ENCODE assay signal across 8 cellular contexts in the genomic region with DNA sequence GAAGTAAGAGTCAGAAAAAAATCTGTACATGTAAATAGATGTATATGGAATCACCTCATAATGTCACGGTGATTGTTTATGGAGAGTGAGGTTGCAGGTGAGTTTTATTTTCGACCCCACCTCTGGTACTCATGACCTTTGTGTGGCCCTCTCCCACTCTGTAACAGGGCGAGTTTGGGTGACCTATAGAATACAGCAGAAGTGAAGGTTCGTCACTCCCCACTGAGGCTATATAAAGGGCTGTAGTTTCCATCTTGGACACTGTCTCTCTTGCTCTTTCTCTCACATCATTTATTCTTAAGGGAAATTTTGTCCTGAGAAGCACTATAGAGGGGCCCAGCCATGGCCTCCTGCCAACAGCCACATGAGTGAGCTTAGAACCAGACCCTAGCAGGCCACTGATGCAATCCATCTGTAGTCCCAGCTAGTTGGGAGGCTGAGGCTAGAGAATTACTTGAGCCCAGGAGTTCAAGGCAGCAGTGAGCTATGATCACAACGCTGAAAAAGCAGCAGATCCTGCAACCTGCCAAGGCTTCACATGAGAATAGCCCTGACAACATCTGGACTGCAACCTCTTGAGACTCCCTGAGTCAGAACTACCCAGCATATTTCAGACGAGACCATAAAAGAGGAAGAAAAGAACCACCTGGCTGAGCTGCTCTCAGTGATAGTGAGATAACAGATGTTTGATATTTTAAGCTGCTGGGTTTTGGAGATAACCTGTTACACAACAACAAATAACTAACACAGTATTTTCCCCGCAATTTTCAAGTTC.
DNase-seq lines count a peak whose midpoint lies in the region; ATAC-seq and TF ChIP-seq lines count a peak whose summit lies in the region.

No MANE protein-coding gene starts in this region.

- DNase-seq in AG04450 (ENCODE audit: low read depth, low spot score) (peak; percentile 55), SKM-1 (lab: John Stamatoyannopoulos, UW; ENCODE audit: unreplicated experiment) (peak; percentile 28), Calu3 (no peak), HPDE6-E6E7 (ENCODE audit: extremely low spot score) (no peak)
- no peak for DNase-seq in stimulated activated CD8-positive, alpha-beta memory T cell treated with anti-CD3 and anti-CD28 coated beads, Interleukin-4, amount 100 ng/mL, for 48 hours
- no peak for DNase-seq in activated CD4-positive, alpha-beta T cell treated with anti-CD3 and anti-CD28 coated beads, Interleukin-2, amount 50 U/mL, for 1 hour

- intact Hi-C loops in Calu3 (cut with micrococcal nuclease; ENCODE audit: unreplicated experiment), result loop anchor here (5.0 kb wide), 2 partner anchors 272 to 657 kb away; no protein-coding TSS in a partner anchor

- H3K27ac Mint-ChIP-seq in Calu3 (ENCODE audit: unreplicated experiment), result no peak overlapping the region

- H3K27me3 ChIP-seq in AG04450 (ENCODE audit: control insufficient read depth, insufficient read depth, low read length), result peaks cover 25% of the 10 kb centered on the region

- TF ChIP-seq POLR2A in GM19099 (IDR thresholded peaks at IDR 0.05; ENCODE audit: extremely low read depth, insufficient read length, low read depth), result peak; percentile 33

- peaks cover 8% of the 10 kb centered on the region for H3K36me3 Mint-ChIP-seq in Calu3 (ENCODE audit: insufficient read depth, unreplicated experiment)

- H3K27me3 Mint-ChIP-seq in Calu3 (ENCODE audit: unreplicated experiment), result no peaks in the 10 kb centered on the region

- peaks cover 7% of the 10 kb centered on the region; the same call in 1 of the 2 replicates for H3K9me3 ChIP-seq in AG04450 (ENCODE audit: control insufficient read depth, insufficient read depth, low read length)

- ATAC-seq in HG03060 (IDR thresholded peaks at IDR 0.05; ENCODE audit: low read depth, unreplicated experiment), result peak; percentile 50

- BruUV-seq in Calu3 (replicated peaks; lab: Mats Ljungman, UMichigan), result no TSS peak

- no peak overlapping the region for H3K4me3 Mint-ChIP-seq in Calu3 (ENCODE audit: low read depth, unreplicated experiment)

- no peaks in the 10 kb centered on the region for H3K4me1 Mint-ChIP-seq in Calu3 (ENCODE audit: low read depth, unreplicated experiment)

- no peaks in the 10 kb centered on the region for H3K9me3 Mint-ChIP-seq in Calu3 (ENCODE audit: low read depth, unreplicated experiment)

- no peak overlapping the region for H3K4me3 ChIP-seq in AG04450 (ENCODE audit: low read depth, low read length)

- H3K27ac ChIP-seq in AG04450 (ENCODE audit: low read depth, low read length), result no peak overlapping the region

- POLR2A ChIA-PET in AG04450 (lab: Yijun Ruan, JAX), result interaction anchor here (0.6 to 1.2 kb wide), 2 partner anchors 74 to 312 kb away, joined by 3 to 4 read pairs; partner anchors contain the start of gene ACTR2

- TF ChIP-seq CTCF in AG04450 (IDR thresholded peaks at IDR 0.05; ENCODE audit: low read depth, low read length), result no peak
- no peak for TF ChIP-seq CTCF in Calu3 (IDR thresholded peaks at IDR 0.05; ENCODE audit: unreplicated experiment)

- CTCF ChIA-PET in AG04450 (lab: Charles Lee), result interaction anchor here (0.6 to 5.7 kb wide), 6 partner anchors 42 to 361 kb away, joined by 3 to 85 read pairs (median 10); no protein-coding TSS in a partner anchor
- CTCF ChIA-PET in Calu3 (lab: Charles Lee), result interaction anchor here (0.5 to 0.8 kb wide), 2 partner anchors 144 to 1651 kb away, joined by 3 to 4 read pairs; no protein-coding TSS in a partner anchor

Comparison
In these comparisons a context has a peak if more than half of its experiments do, and no peak if none do; other contexts are left out.
1. DNase-seq: peak in AG04450 (single experiment) and SKM-1 (single experiment); none in stimulated activated CD8-positive, alpha-beta memory T cell treated with anti-CD3 and anti-CD28 coated beads, Interleukin-4, amount 100 ng/mL, for 48 hours (single experiment), Calu3 (single experiment), HPDE6-E6E7 (single experiment) and activated CD4-positive, alpha-beta T cell treated with anti-CD3 and anti-CD28 coated beads, Interleukin-2, amount 50 U/mL, for 1 hour (single experiment).